In the genomic region with DNA sequence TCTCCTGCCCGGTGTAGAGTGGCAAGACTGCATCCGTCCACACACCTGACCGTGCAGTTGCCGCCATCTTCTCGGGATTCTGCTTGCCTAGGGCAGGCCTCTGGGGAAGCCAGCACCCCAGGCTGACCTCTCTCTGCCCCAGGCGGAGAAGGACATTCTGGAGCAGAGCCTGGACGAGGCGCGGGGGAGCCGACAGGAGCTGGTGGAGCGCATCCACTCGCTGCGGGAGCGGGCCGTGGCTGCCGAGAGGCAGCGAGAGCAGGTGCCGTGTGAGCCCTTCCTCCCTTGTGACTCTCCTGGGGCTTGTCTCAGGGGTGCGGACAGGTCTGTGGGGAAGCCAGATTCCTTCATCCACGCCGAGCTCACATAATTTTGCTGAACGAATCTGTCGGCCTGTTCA, we compare ENCODE assay signal across 22 cellular contexts. TPM values are rescaled to one million over a fixed set of nuclear protein-coding genes. Genes with fewer than 3 reads are reported as not detected.
DNase-seq lines count a peak whose midpoint lies in the region; ATAC-seq, FAIRE-seq and TF ChIP-seq lines count a peak whose summit lies in the region.
"Had no signal": no experiment of that assay in that cellular context is flagged by ENCODE, and none has a peak within 500 bp of the region (broad histone marks: within the 10 kb centered on the region; RNA-seq: fewer than 3 reads in every experiment).

No MANE protein-coding gene starts in this region.

- no peaks in the 10 kb centered on the region for H3K4me1 ChIP-seq in H9 (ENCODE audit: insufficient read depth, low read length)
- H3K4me1 ChIP-seq in K562 (replicated peaks in 1 of 2; ENCODE audit: control insufficient read depth in 2 of 2, insufficient read depth in 2 of 2, low read length in 2 of 2): peaks cover 0 to 25% of the 10 kb centered on the region in 2 experiments; a peak in 3 of 5 replicates
- peaks cover 6 to 18% of the 10 kb centered on the region in 2 donors for H3K4me1 ChIP-seq in neuronal stem cell (ENCODE audit: control insufficient read depth in 2 of 2, insufficient read depth in 1 of 2, low read depth in 1 of 2, low read length in 2 of 2)
- peaks cover 24 to 64% (median 25%) of the 10 kb centered on the region in 3 donors for H3K4me1 ChIP-seq in esophagus squamous epithelium

- no peaks in the 10 kb centered on the region for H3K36me3 ChIP-seq in K562 (ENCODE audit: control insufficient read depth, insufficient read depth, low read length)
- no peaks in the 10 kb centered on the region for H3K36me3 ChIP-seq in neuronal stem cell (replicated peaks in 1 of 2; ENCODE audit: control insufficient read depth in 2 of 2, insufficient read depth in 2 of 2, low read length in 2 of 2)
- H3K36me3 ChIP-seq in esophagus squamous epithelium: peaks cover 0 to 9% (median 0%) of the 10 kb centered on the region in 3 donors

- H4K5ac ChIP-seq in H9 (ENCODE audit: insufficient read length, low read depth, low read length): no peak overlapping the region

- no peak overlapping the region for H2BK20ac ChIP-seq in H9 (ENCODE audit: low read depth, low read length, poor library complexity, severe bottlenecking)

- H3K4ac ChIP-seq in H9 (ENCODE audit: low read depth, low read length) (no peak overlapping the region), neuronal stem cell (ENCODE audit: low read length) (no peak overlapping the region)

- H3K4me3 ChIP-seq in K562: no peak overlapping the region
- no peak overlapping the region for H3K4me3 ChIP-seq in neuronal stem cell (ENCODE audit: low read length in 2 of 2)
- H3K4me3 ChIP-seq in esophagus squamous epithelium: no peak overlapping the region
- H3K4me3 ChIP-seq: GM12878, GM23248 had no signal

- H3T11ph ChIP-seq in H9 (ENCODE audit: low read length): no peak overlapping the region

- H3K36me3 Mint-ChIP-seq in H9 (ENCODE audit: insufficient read depth in 1 of 3, low read depth in 3 of 3) (no peaks in the 10 kb centered on the region), nephron progenitor cell (ENCODE audit: low read depth) (no peaks in the 10 kb centered on the region)
- H3K36me3 Mint-ChIP-seq: CD4-positive, CD25-positive, alpha-beta regulatory T cell; CD8-positive, alpha-beta memory T cell had no signal

- in situ Hi-C loops in K562 (cut with MboI): loop anchor here (10.0 kb wide), 1 partner anchor 795 kb away; no protein-coding TSS in a partner anchor

- no peaks in the 10 kb centered on the region for H3K23me2 ChIP-seq in H9 (ENCODE audit: insufficient read length, low read depth, low read length, poor library complexity, severe bottlenecking)

- H3K79me1 ChIP-seq in H9 (ENCODE audit: insufficient read depth, low read depth, low read length, poor library complexity, severe bottlenecking): no peaks in the 10 kb centered on the region
- H3K79me1 ChIP-seq in neuronal stem cell (ENCODE audit: low read depth, low read length): no peaks in the 10 kb centered on the region

- H3K9me3 Mint-ChIP-seq in H9 (no peaks in the 10 kb centered on the region), nephron progenitor cell (no peaks in the 10 kb centered on the region)
- H3K9me3 Mint-ChIP-seq: CD8-positive, alpha-beta memory T cell had no signal

- no peak overlapping the region for H3K18ac ChIP-seq in H9 (ENCODE audit: insufficient read length, low read depth, low read length)
- no peak overlapping the region for H3K18ac ChIP-seq in neuronal stem cell (ENCODE audit: low read length)

- H3K27me3 Mint-ChIP-seq in H9 (ENCODE audit: low read depth): peaks cover 8% of the 10 kb centered on the region
- peaks cover 5% of the 10 kb centered on the region for H3K27me3 Mint-ChIP-seq in nephron progenitor cell (ENCODE audit: low read depth, poor library complexity)

- H3K4me3 Mint-ChIP-seq in H9 (no peak overlapping the region), nephron progenitor cell (no peak overlapping the region)
- H3K4me3 Mint-ChIP-seq: CD4-positive, CD25-positive, alpha-beta regulatory T cell; CD8-positive, alpha-beta memory T cell had no signal

- no peaks in the 10 kb centered on the region for H3K9me1 ChIP-seq in K562 (ENCODE audit: control insufficient read depth, insufficient read depth, low read length)

- H2BK15ac ChIP-seq in H9 (ENCODE audit: low read depth, low read length): no peak overlapping the region
- H2BK15ac ChIP-seq in neuronal stem cell (ENCODE audit: low read length): no peak overlapping the region

- no peak for TF ChIP-seq CTCF in H9 (conservative IDR thresholded peaks at IDR 0.05)
- TF ChIP-seq CTCF in K562 (IDR thresholded peaks at IDR 0.05 in 2 of 3, conservative IDR thresholded peaks at IDR 0.05 in 1 of 3; ENCODE audit: insufficient read depth in 2 of 3, low read depth in 1 of 3, low read length in 3 of 3): no peak
- TF ChIP-seq CTCF in nephron progenitor cell (IDR thresholded peaks at IDR 0.05): no peak
- no peak for TF ChIP-seq CTCF in esophagus squamous epithelium (IDR thresholded peaks at IDR 0.05)

- TF ChIP-seq RAD21 in K562 (CRISPR knock-in tag; conservative IDR thresholded peaks at IDR 0.05 in 1 of 2, IDR thresholded peaks at IDR 0.05 in 1 of 2): no peak

- no peak overlapping the region for H3K56ac ChIP-seq in H9 (ENCODE audit: insufficient read length, low read depth, low read length)

- POLR2A ChIA-PET in K562 (lab: Yijun Ruan, JAX): no interaction called here

- intact Hi-C loops in K562 (cut with micrococcal nuclease) (loop anchor here (5.0 to 10.0 kb wide), 2 partner anchors 85 to 107 kb away; a partner anchor contains a TSS), esophagus squamous epithelium (cut with DNase I) (no loop called here)

- H3K79me2 ChIP-seq in H9 (ENCODE audit: insufficient read depth, low read length) (no peaks in the 10 kb centered on the region), K562 (ENCODE audit: control insufficient read depth, insufficient read depth, low read length) (no peaks in the 10 kb centered on the region)

- no TSS peak for BruUV-seq in K562 (replicated peaks; lab: Mats Ljungman, UMichigan)

- H3K4me2 ChIP-seq in H9 (ENCODE audit: insufficient read depth, insufficient read length, low read length) (no peak overlapping the region), K562 (ENCODE audit: insufficient read depth, low read length) (no peak overlapping the region), neuronal stem cell (ENCODE audit: insufficient read depth, low read length, poor library complexity, severe bottlenecking) (no peak overlapping the region)

- H2BK12ac ChIP-seq in H9 (ENCODE audit: insufficient read length, low read depth, low read length) (no peak overlapping the region), neuronal stem cell (ENCODE audit: low read length) (no peak overlapping the region)

- H2AK5ac ChIP-seq in H9 (ENCODE audit: insufficient read length, low read length) (no peak overlapping the region), neuronal stem cell (ENCODE audit: low read depth, low read length) (no peak overlapping the region)

- TF ChIP-seq EP300 in K562 (IDR thresholded peaks at IDR 0.05; ENCODE audit: low read length): no peak

- no peak overlapping the region for H4K91ac ChIP-seq in H9 (ENCODE audit: insufficient read length, low read depth, low read length)
- H4K91ac ChIP-seq in neuronal stem cell (ENCODE audit: low read depth, low read length, poor library complexity): no peak overlapping the region

- H2BK5ac ChIP-seq in H9 (ENCODE audit: insufficient read length, low read length) (no peak overlapping the region), neuronal stem cell (ENCODE audit: low read length) (peak overlapping the region; percentile 14)

- H3K4me1 Mint-ChIP-seq in H9 (peaks cover 0 to 10% of the 10 kb centered on the region in 2 experiments; a peak in 2 of 4 replicates), nephron progenitor cell (peaks cover 57% of the 10 kb centered on the region)
- H3K4me1 Mint-ChIP-seq: CD4-positive, CD25-positive, alpha-beta regulatory T cell; CD8-positive, alpha-beta memory T cell had no signal

- WGBS in H9 (ENCODE audit: extremely low coverage, insufficient read length, low lambda C conversion rate): no CpG with 5 or more reads among the region's 23 CpGs
- WGBS in K562 (ENCODE audit: insufficient coverage, low coverage, missing lambda C conversion rate): 10% methylated on average over 21 of the region's 23 CpGs
- WGBS in neuronal stem cell (ENCODE audit: extremely low coverage in 2 of 2, insufficient read length in 2 of 2, insufficient replicate concordance in 1 of 2), 2 donors: no CpG with 5 or more reads among the region's 23 CpGs
- 93% methylated on average over 12 of the region's 23 CpGs; no CpG with 5 or more reads in 1 of the 2 donors for WGBS in esophagus squamous epithelium, 2 donors

- H3K14ac ChIP-seq in H9 (ENCODE audit: insufficient read depth, low read length): no peak overlapping the region
- no peak overlapping the region for H3K14ac ChIP-seq in neuronal stem cell (ENCODE audit: low read length)

- DNase-seq in H9 (peak; percentile 30), K562 (ENCODE audit: extremely low read depth in 1 of 4, low spot score in 3 of 4) (no peak), nephron progenitor cell (peak; percentile 48), neuronal stem cell (ENCODE audit: low spot score) (no peak), esophagus squamous epithelium (lab: John Stamatoyannopoulos, UW) (no peak), NCI-H510A treated with DMSO at 0.1 percent for 48 hours (lab: John Stamatoyannopoulos, UW) (no peak)
- DNase-seq in stimulated activated naive CD4-positive, alpha-beta T cell treated with Interleukin-2 at 50 U/mL for 16 hours (lab: John Stamatoyannopoulos, UW): no peak
- DNase-seq: CD4-positive, CD25-positive, alpha-beta regulatory T cell; CD8-positive, alpha-beta memory T cell; DMS 273 treated with DMSO at 0.1 percent for 48 hours; DMS79; EL; GDM1; GM23248; HCEC 1CT had no signal

- no peaks in the 10 kb centered on the region for H3K9me3 ChIP-seq in H9 (ENCODE audit: control insufficient read depth, low read depth, low read length)
- no peaks in the 10 kb centered on the region; the same call in 1 of the 2 replicates for H3K9me3 ChIP-seq in K562 (replicated peaks; ENCODE audit: control insufficient read depth, insufficient read depth, low read depth, low read length)
- no peaks in the 10 kb centered on the region for H3K9me3 ChIP-seq in neuronal stem cell (replicated peaks in 1 of 2; ENCODE audit: control insufficient read depth in 2 of 2, insufficient read depth in 1 of 2, low read depth in 1 of 2, low read length in 2 of 2)
- H3K9me3 ChIP-seq in esophagus squamous epithelium: no peaks in the 10 kb centered on the region

- H3K27ac ChIP-seq in H9 (ENCODE audit: insufficient read length, low read depth, low read length): no peak overlapping the region
- H3K27ac ChIP-seq in K562 (ENCODE audit: extremely low read depth, low read depth, low read length): no peak overlapping the region
- no peak overlapping the region for H3K27ac ChIP-seq in neuronal stem cell (replicated peaks; ENCODE audit: low read length)
- H3K27ac ChIP-seq in esophagus squamous epithelium: no peak overlapping the region
- H3K27ac ChIP-seq: C4-2B, GM23248 had no signal

- TF ChIP-seq POLR2A in K562 (conservative IDR thresholded peaks at IDR 0.05) (no peak), esophagus squamous epithelium (IDR thresholded peaks at IDR 0.05) (no peak)

- no peak overlapping the region for H3K9ac ChIP-seq in H9 (ENCODE audit: extremely low read depth, insufficient read length, low read length)
- peak overlapping the region in 1 of 2 experiments; percentile 36; a peak in 2 of 4 replicates for H3K9ac ChIP-seq in K562 (ENCODE audit: insufficient read depth in 1 of 2, low read depth in 2 of 2, low read length in 2 of 2)
- no peak overlapping the region for H3K9ac ChIP-seq in neuronal stem cell (ENCODE audit: low read depth, low read length, poor library complexity)
- H3K9ac ChIP-seq: GM23248 had no signal

- H3K23ac ChIP-seq in H9 (ENCODE audit: insufficient read length, low read depth, low read length) (no peak overlapping the region), neuronal stem cell (ENCODE audit: low read depth, low read length, poor library complexity) (no peak overlapping the region)

- no peak overlapping the region for H3K27ac Mint-ChIP-seq in H9
- H3K27ac Mint-ChIP-seq in nephron progenitor cell: peak overlapping the region; percentile 36
- H3K27ac Mint-ChIP-seq: CD4-positive, CD25-positive, alpha-beta regulatory T cell had no signal

- H4K20me1 ChIP-seq in H9 (ENCODE audit: control insufficient read depth, insufficient read depth, insufficient read length) (no peaks in the 10 kb centered on the region), K562 (replicated peaks; ENCODE audit: control insufficient read depth, insufficient read depth, low read length) (no peaks in the 10 kb centered on the region)

- ATAC-seq in K562 (no peak), HG03342 (IDR thresholded peaks at IDR 0.05; ENCODE audit: unreplicated experiment) (no peak)
- ATAC-seq: GM12878 had no signal

- H2BK120ac ChIP-seq in H9 (ENCODE audit: low read depth, low read length, poor library complexity, severe bottlenecking): no peak overlapping the region
- no peak overlapping the region for H2BK120ac ChIP-seq in neuronal stem cell (ENCODE audit: low read depth, low read length)

- H4K8ac ChIP-seq in H9 (replicated peaks; ENCODE audit: insufficient read length, low read depth, low read length) (no peak overlapping the region), neuronal stem cell (ENCODE audit: low read depth, low read length) (no peak overlapping the region)

- no peaks in the 10 kb centered on the region for H3K27me3 ChIP-seq in H9 (ENCODE audit: insufficient read depth, low read length)
- peaks cover 76 to 95% of the 10 kb centered on the region in 2 experiments for H3K27me3 ChIP-seq in K562 (ENCODE audit: control insufficient read depth in 2 of 2, insufficient read depth in 2 of 2, low read length in 2 of 2)
- peaks cover 0 to 21% (median 0%) of the 10 kb centered on the region in 3 experiments for H3K27me3 ChIP-seq in neuronal stem cell (ENCODE audit: control insufficient read depth in 3 of 3, insufficient read depth in 3 of 3, low read depth in 1 of 3, low read length in 3 of 3)
- H3K27me3 ChIP-seq in esophagus squamous epithelium: peaks cover 0 to 7% (median 0%) of the 10 kb centered on the region in 4 donors

- CTCF ChIA-PET in K562 (lab: Yijun Ruan, JAX; ENCODE audit: low intra/inter-chr PET ratio): no interaction called here

- H2AFZ ChIP-seq in H9 (ENCODE audit: low read length): no peak overlapping the region
- H2AFZ ChIP-seq in K562 (ENCODE audit: low read depth, low read length): no peak overlapping the region
- H2AFZ ChIP-seq in neuronal stem cell (ENCODE audit: low read length): no peak overlapping the region
- H2AFZ ChIP-seq: GM23248 had no signal

- no peak for FAIRE-seq in K562 (lab: Jason Lieb, UNC)
- FAIRE-seq: D721Med, GM12878, GM19239, H54 had no signal

RNA-seq across cellular contexts. Expression of a gene that starts 19.8 kb away (rescaled TPM):
- 0.24 and 0.35 TPM in 2 replicates for total RNA-seq in H9 (2021)
- not detected in 2 replicates for total RNA-seq in K562 (2011; cell fraction: chromatin; rRNA removed; ENCODE audit: low replicate concordance)
- total RNA-seq in K562 (2011; cell fraction: nucleolus; rRNA removed): not detected in 2 replicates
- not detected in 2 replicates for total RNA-seq in K562 (2011; cell fraction: nucleoplasm; rRNA removed)
- not detected in 2 replicates for total RNA-seq in K562 (2014; rRNA removed)
- not detected in 2 replicates for total RNA-seq in K562 (2014; rRNA removed; fragmentation: Illumina TruSeq; extraction: Trizol)
- not detected in 2 replicates for total RNA-seq in K562 (2015; rRNA removed; fragmentation: Illumina TruSeq; extraction: Trizol)
- total RNA-seq in K562 (2021): not detected in 2 replicates
- not detected in 2 replicates for polyA plus RNA-seq in K562 (2011; rRNA removed)
- not detected in 2 replicates for polyA plus RNA-seq in K562 (2011; cell fraction: cytosol; rRNA removed)
- polyA plus RNA-seq in K562 (2011; cell fraction: nucleus; rRNA removed): not detected in 2 replicates
- 0.05 and 0.24 TPM in 2 replicates for polyA plus RNA-seq in K562 (2012)
- not detected in 2 replicates for polyA plus RNA-seq in K562 (2014; fragmentation: Illumina TruSeq; extraction: Trizol)
- not detected for polyA plus RNA-seq in K562 (2014; fragmentation: Nextera tagmentation; extraction: Ambion mirVana)
- polyA plus RNA-seq in K562 (2014; rRNA removed): not detected in 2 replicates
- not detected in 2 replicates for polyA minus RNA-seq in K562 (2011; rRNA and poly(A)+ RNA removed)
- polyA minus RNA-seq in K562 (2011; cell fraction: cytosol; rRNA and poly(A)+ RNA removed): 3.2 TPM in 1 of 2 replicates, not detected in the other
- not detected in 2 replicates for polyA minus RNA-seq in K562 (2011; cell fraction: nucleus; rRNA and poly(A)+ RNA removed)
- 0.20 TPM for polyA plus RNA-seq in neuronal stem cell (2013, experiment 1 of 2)
- polyA plus RNA-seq in neuronal stem cell (2013, experiment 2 of 2): 0.22 TPM
- 10 to 100 TPM; 13.0 to 54.3 (median 27.6) TPM for total RNA-seq in esophagus squamous epithelium
- total RNA-seq: CD4-positive, CD25-positive, alpha-beta regulatory T cell; CD8-positive, alpha-beta memory T cell; GM12878; GM23248 had no signal
- polyA plus RNA-seq: BJ; CD8-positive, alpha-beta memory T cell had no signal

RNA-seq across cellular contexts. Expression of a gene that starts 30.5 kb away (rescaled TPM):
- 19.8 and 21.6 TPM in 2 replicates for total RNA-seq in H9 (2021)
- total RNA-seq in K562 (2011; cell fraction: chromatin; rRNA removed; ENCODE audit: low replicate concordance): 47.4 and 72.7 TPM in 2 replicates
- 43.5 and 52.4 TPM in 2 replicates for total RNA-seq in K562 (2011; cell fraction: nucleolus; rRNA removed)
- total RNA-seq in K562 (2011; cell fraction: nucleoplasm; rRNA removed): 40.5 and 41.1 TPM in 2 replicates
- 5.1 and 7.3 TPM in 2 replicates for total RNA-seq in K562 (2014; rRNA removed)
- 2.5 and 2.6 TPM in 2 replicates for total RNA-seq in K562 (2014; rRNA removed; fragmentation: Illumina TruSeq; extraction: Trizol)
- total RNA-seq in K562 (2015; rRNA removed; fragmentation: Illumina TruSeq; extraction: Trizol): 4.6 and 4.9 TPM in 2 replicates
- 11.8 and 15.7 TPM in 2 replicates for total RNA-seq in K562 (2021)
- 2.5 and 4.8 TPM in 2 replicates for polyA plus RNA-seq in K562 (2011; rRNA removed)
- 3.7 and 4.2 TPM in 2 replicates for polyA plus RNA-seq in K562 (2011; cell fraction: cytosol; rRNA removed)
- 19.2 and 29.1 TPM in 2 replicates for polyA plus RNA-seq in K562 (2011; cell fraction: nucleus; rRNA removed)
- polyA plus RNA-seq in K562 (2012): 13.7 and 21.2 TPM in 2 replicates
- polyA plus RNA-seq in K562 (2014; fragmentation: Illumina TruSeq; extraction: Trizol): 6.3 and 11.2 TPM in 2 replicates
- polyA plus RNA-seq in K562 (2014; fragmentation: Nextera tagmentation; extraction: Ambion mirVana): under 1 TPM; 0.25 to 0.31 TPM
- 8.2 and 9.8 TPM in 2 replicates for polyA plus RNA-seq in K562 (2014; rRNA removed)
- 2.6 TPM in 2 replicates for polyA minus RNA-seq in K562 (2011; rRNA and poly(A)+ RNA removed)
- polyA minus RNA-seq in K562 (2011; cell fraction: cytosol; rRNA and poly(A)+ RNA removed): 4.5 and 6.9 TPM in 2 replicates
- polyA minus RNA-seq in K562 (2011; cell fraction: nucleus; rRNA and poly(A)+ RNA removed): 3.4 and 6.3 TPM in 2 replicates
- 8.1 TPM for polyA plus RNA-seq in neuronal stem cell (2013, experiment 1 of 2)
- polyA plus RNA-seq in neuronal stem cell (2013, experiment 2 of 2): 7.7 TPM
- total RNA-seq in esophagus squamous epithelium: 10 to 100 TPM in 3 of 4 donors, 1 to 10 TPM in 1; 8.7 to 18.7 (median 12.9) TPM

RNA-seq across cellular contexts. Expression of a gene that starts 30.6 kb away (rescaled TPM):
- total RNA-seq in H9 (2021) (24.0 and 26.5 TPM in 2 replicates), K562 (2014; rRNA removed) (1.5 and 3.4 TPM in 2 replicates), K562 (2014; rRNA removed; fragmentation: Illumina TruSeq; extraction: Trizol) (0.38 and 0.91 TPM in 2 replicates), K562 (2015; rRNA removed; fragmentation: Illumina TruSeq; extraction: Trizol) (1.0 and 1.4 TPM in 2 replicates), K562 (2021) (3.1 and 4.0 TPM in 2 replicates), esophagus squamous epithelium (10 to 100 TPM in 1 of 4 donors, 1 to 10 TPM in 3; 5.7 to 11.4 (median 7.6) TPM)
- 8.5 and 21.1 TPM in 2 replicates for total RNA-seq in K562 (2011; cell fraction: chromatin; rRNA removed; ENCODE audit: low replicate concordance)
- total RNA-seq in K562 (2011; cell fraction: nucleolus; rRNA removed): 13.3 and 15.8 TPM in 2 replicates
- 6.9 and 13.1 TPM in 2 replicates for total RNA-seq in K562 (2011; cell fraction: nucleoplasm; rRNA removed)
- polyA plus RNA-seq in K562 (2011; rRNA removed) (0.52 and 0.53 TPM in 2 replicates), K562 (2014; fragmentation: Illumina TruSeq; extraction: Trizol) (1.4 and 1.9 TPM in 2 replicates), K562 (2014; fragmentation: Nextera tagmentation; extraction: Ambion mirVana) (under 1 TPM in 1 of 2 experiments, not detected in 1; 0.06 TPM), K562 (2014; rRNA removed) (2.8 and 4.2 TPM in 2 replicates)
- 0.43 and 1.2 TPM in 2 replicates for polyA plus RNA-seq in K562 (2011; cell fraction: cytosol; rRNA removed)
- 4.1 and 8.1 TPM in 2 replicates for polyA plus RNA-seq in K562 (2011; cell fraction: nucleus; rRNA removed)
- 2.7 and 5.4 TPM in 2 replicates for polyA plus RNA-seq in K562 (2012)
- 0.46 TPM in 1 of 2 replicates, not detected in the other for polyA minus RNA-seq in K562 (2011; rRNA and poly(A)+ RNA removed)
- 0.57 and 1.9 TPM in 2 replicates for polyA minus RNA-seq in K562 (2011; cell fraction: cytosol; rRNA and poly(A)+ RNA removed)
- polyA minus RNA-seq in K562 (2011; cell fraction: nucleus; rRNA and poly(A)+ RNA removed): 1.2 and 2.0 TPM in 2 replicates
- 14.4 TPM for polyA plus RNA-seq in neuronal stem cell (2013, experiment 1 of 2)
- 14.7 TPM for polyA plus RNA-seq in neuronal stem cell (2013, experiment 2 of 2)

RNA-seq across cellular contexts. Expression of a gene that starts 42.7 kb away (rescaled TPM):
- total RNA-seq in H9 (2021) (162 and 168 TPM in 2 replicates), K562 (2014; rRNA removed) (121 and 124 TPM in 2 replicates), K562 (2014; rRNA removed; fragmentation: Illumina TruSeq; extraction: Trizol) (147 and 157 TPM in 2 replicates), K562 (2015; rRNA removed; fragmentation: Illumina TruSeq; extraction: Trizol) (126 and 130 TPM in 2 replicates), K562 (2021) (133 and 139 TPM in 2 replicates), esophagus squamous epithelium (100 to 1,000 TPM in 2 of 4 donors, 10 to 100 TPM in 2; 69.0 to 112 (median 94.7) TPM)
- 97.7 and 109 TPM in 2 replicates for total RNA-seq in K562 (2011; cell fraction: chromatin; rRNA removed; ENCODE audit: low replicate concordance)
- 60.3 and 71.7 TPM in 2 replicates for total RNA-seq in K562 (2011; cell fraction: nucleolus; rRNA removed)
- 81.0 and 81.6 TPM in 2 replicates for total RNA-seq in K562 (2011; cell fraction: nucleoplasm; rRNA removed)
- polyA plus RNA-seq in K562 (2011; rRNA removed) (128 and 171 TPM in 2 replicates), K562 (2014; fragmentation: Illumina TruSeq; extraction: Trizol) (127 and 131 TPM in 2 replicates), K562 (2014; fragmentation: Nextera tagmentation; extraction: Ambion mirVana) (10 to 100 TPM; 62.7 to 67.0 TPM), K562 (2014; rRNA removed) (103 and 134 TPM in 2 replicates)
- 101 and 105 TPM in 2 replicates for polyA plus RNA-seq in K562 (2011; cell fraction: cytosol; rRNA removed)
- polyA plus RNA-seq in K562 (2011; cell fraction: nucleus; rRNA removed): 68.0 and 84.5 TPM in 2 replicates
- polyA plus RNA-seq in K562 (2012): 86.7 and 168 TPM in 2 replicates
- polyA minus RNA-seq in K562 (2011; rRNA and poly(A)+ RNA removed): 114 and 154 TPM in 2 replicates
- 63.1 and 74.0 TPM in 2 replicates for polyA minus RNA-seq in K562 (2011; cell fraction: cytosol; rRNA and poly(A)+ RNA removed)
- polyA minus RNA-seq in K562 (2011; cell fraction: nucleus; rRNA and poly(A)+ RNA removed): 27.3 and 35.1 TPM in 2 replicates
- 66.1 TPM for polyA plus RNA-seq in neuronal stem cell (2013, experiment 1 of 2)
- 64.7 TPM for polyA plus RNA-seq in neuronal stem cell (2013, experiment 2 of 2)

Comparison
In these comparisons a context has a peak if more than half of its experiments do, and no peak if none do; other contexts are left out.
1. DNase-seq: peak in H9 (single experiment) and nephron progenitor cell (single experiment); none in K562 (0 of 4), neuronal stem cell (single experiment), esophagus squamous epithelium (single experiment), stimulated activated naive CD4-positive, alpha-beta T cell treated with Interleukin-2 at 50 U/mL for 16 hours (single experiment) and NCI-H510A treated with DMSO at 0.1 percent for 48 hours (single experiment).
2. RNA of a gene that starts 19.8 kb away (total RNA-seq): 13.0 to 54.3 TPM in esophagus squamous epithelium; 0.24 to 0.35 TPM in H9 and not detected in K562; every median in the first group is over 10 times any median in the second.